ENCODE assay signal across 8 cellular contexts in the genomic region with DNA sequence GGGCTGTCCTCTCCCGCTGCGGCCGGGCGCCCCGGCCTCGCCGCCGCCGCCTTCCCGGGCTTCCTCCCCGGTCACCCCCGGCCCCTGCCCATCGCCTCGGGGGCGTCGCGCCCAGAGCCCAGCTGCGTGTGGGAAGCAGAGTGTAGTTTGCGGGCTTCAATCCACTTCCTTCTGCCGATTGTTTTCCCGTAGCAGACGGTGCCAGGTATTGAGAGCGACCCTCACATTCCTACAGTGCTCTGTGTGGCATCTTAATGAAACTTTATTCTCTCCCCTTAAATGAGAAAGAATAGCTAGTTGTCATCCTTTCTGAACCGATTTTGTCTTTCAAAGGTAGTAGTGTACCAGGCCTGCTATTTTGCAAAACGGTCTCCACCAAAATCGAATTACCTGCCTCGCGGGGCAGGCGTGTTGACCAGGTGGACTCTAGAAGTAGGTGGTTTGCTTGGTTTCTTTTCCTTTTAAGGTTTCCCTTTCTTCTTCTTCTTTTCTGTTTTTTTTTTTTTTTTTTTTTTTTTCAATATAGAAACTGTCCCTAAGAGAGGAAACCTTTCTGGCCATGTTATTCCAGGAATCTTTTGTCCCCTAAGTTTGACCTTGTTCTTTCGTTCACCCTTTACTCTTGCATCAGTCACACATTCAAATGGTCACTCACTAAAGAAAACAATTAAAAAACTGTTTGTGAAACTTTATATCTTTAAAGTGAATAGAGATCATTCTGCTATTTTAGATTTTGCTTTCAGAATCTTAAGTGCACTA. TPM values are rescaled to one million over a fixed set of nuclear protein-coding genes. Genes with fewer than 3 reads are reported as not detected.
A peak's percentile ranks its signal among the peaks of the same experiment; 100 is the strongest.
DNase-seq lines count a peak whose midpoint lies in the region; ATAC-seq and FAIRE-seq lines count a peak whose summit lies in the region.

No MANE protein-coding gene starts in this region.

- FAIRE-seq in GM19239 (lab: Jason Lieb, UNC): peak; percentile 68

- ATAC-seq in natural killer cell treated with Interleukin-12 subunit alpha and Interleukin-12 subunit beta and Interleukin-15 and Interleukin-18, amount 100 ng/mL, for 72 hours: no peak

- no peaks in the 10 kb centered on the region for H3K9me3 Mint-ChIP-seq in natural killer cell treated with Interleukin-12 subunit alpha and Interleukin-12 subunit beta and Interleukin-15 and Interleukin-18, amount 100 ng/mL, for 72 hours

- peak overlapping the region; percentile 91 for H3K9ac ChIP-seq in endocrine pancreas (ENCODE audit: control insufficient read depth, insufficient read depth, low read length)

- DNase-seq in GM19239 (ENCODE audit: insufficient read length, low spot score): no peak
- peak; percentile 50 for DNase-seq in RPMI8226
- DNase-seq in natural killer cell treated with Interleukin-12 subunit alpha and Interleukin-12 subunit beta and Interleukin-15 and Interleukin-18, amount 100 ng/mL, for 72 hours (ENCODE audit: low spot score): no peak
- no peak for DNase-seq in stimulated activated CD4-positive, alpha-beta T cell treated with anti-CD3 and anti-CD28 coated beads, Interleukin-12 subunit alpha, Interleukin-12 subunit beta, amount 100 ng/mL, for 4 hours
- DNase-seq in NCI-H2081 (lab: John Stamatoyannopoulos, UW): no peak
- DNase-seq in midbrain (lab: John Stamatoyannopoulos, UW): no peak

- H3K4me3 ChIP-seq in ACC112 (ENCODE audit: low read depth, low read length) (peak overlapping the region; percentile 88), endocrine pancreas (ENCODE audit: control insufficient read depth, insufficient read depth, low read length) (peak overlapping the region; percentile 91)

- H3K4me1 Mint-ChIP-seq in natural killer cell treated with Interleukin-12 subunit alpha and Interleukin-12 subunit beta and Interleukin-15 and Interleukin-18, amount 100 ng/mL, for 72 hours (ENCODE audit: low read depth in 2 of 2): peaks cover 23 to 36% of the 10 kb centered on the region in 2 donors

- peaks cover 50% of the 10 kb centered on the region for H3K79me2 ChIP-seq in ACC112 (ENCODE audit: control insufficient read depth, insufficient read depth, low read length, unreplicated experiment)

- no peaks in the 10 kb centered on the region for H3K27me3 ChIP-seq in ACC112 (ENCODE audit: insufficient read depth, low read length)
- no peaks in the 10 kb centered on the region for H3K27me3 ChIP-seq in endocrine pancreas (ENCODE audit: control insufficient read depth, insufficient read depth, low read length)

- H3K36me3 Mint-ChIP-seq in natural killer cell treated with Interleukin-12 subunit alpha and Interleukin-12 subunit beta and Interleukin-15 and Interleukin-18, amount 100 ng/mL, for 72 hours: no peaks in the 10 kb centered on the region

- H3K4me1 ChIP-seq in ACC112 (ENCODE audit: control insufficient read depth, insufficient read depth, low read length, unreplicated experiment) (peaks cover 10% of the 10 kb centered on the region), endocrine pancreas (ENCODE audit: control insufficient read depth, insufficient read depth, low read length) (peaks cover 14% of the 10 kb centered on the region)

- H3K4me3 Mint-ChIP-seq in natural killer cell treated with Interleukin-12 subunit alpha and Interleukin-12 subunit beta and Interleukin-15 and Interleukin-18, amount 100 ng/mL, for 72 hours: peak overlapping the region; percentile 98

- H3K27ac Mint-ChIP-seq in natural killer cell treated with Interleukin-12 subunit alpha and Interleukin-12 subunit beta and Interleukin-15 and Interleukin-18, amount 100 ng/mL, for 72 hours: peak overlapping the region; percentile 86 to 87

- peaks cover 3 to 7% of the 10 kb centered on the region in 2 donors for H3K27me3 Mint-ChIP-seq in natural killer cell treated with Interleukin-12 subunit alpha and Interleukin-12 subunit beta and Interleukin-15 and Interleukin-18, amount 100 ng/mL, for 72 hours

- H2AFZ ChIP-seq in ACC112 (ENCODE audit: low read length, unreplicated experiment): peak overlapping the region; percentile 55

- H3K36me3 ChIP-seq in ACC112 (ENCODE audit: insufficient read depth, low read length): no peaks in the 10 kb centered on the region
- no peaks in the 10 kb centered on the region for H3K36me3 ChIP-seq in endocrine pancreas (ENCODE audit: control insufficient read depth, insufficient read depth, low read length)

- no peaks in the 10 kb centered on the region for H3K9me3 ChIP-seq in endocrine pancreas (ENCODE audit: control insufficient read depth, low read length)

- no peak overlapping the region for H3K27ac ChIP-seq in ACC112 (ENCODE audit: low read depth, low read length)

RNA-seq across cellular contexts. Expression of gene USP25, which starts 0.9 kb away (rescaled TPM):
- 10 to 100 TPM; 35.6 to 39.7 TPM for total RNA-seq in natural killer cell treated with Interleukin-12 subunit alpha and Interleukin-12 subunit beta and Interleukin-15 and Interleukin-18, amount 100 ng/mL, for 72 hours
